Comparison of ENCODE assay signal across 8 cellular contexts in genomic region chr13:21458816-21459701, GRCh38. TPM values are rescaled to one million over a fixed set of nuclear protein-coding genes. Genes with fewer than 3 reads are reported as not detected.
DNase-seq lines count a peak whose midpoint lies in the region; ATAC-seq, FAIRE-seq and TF ChIP-seq lines count a peak whose summit lies in the region.

Gene ZDHHC20 (minus strand): TSS chr13:21459303. CDS start chr13:21459171, 132 bp downstream.

- FAIRE-seq in keratinocyte (lab: Jason Lieb, UNC), result no peak

- no peaks in the 10 kb centered on the region for H3K4me1 ChIP-seq in A673 (ENCODE audit: insufficient read depth, low read length, poor library complexity, severe bottlenecking)
- peaks cover 10% of the 10 kb centered on the region for H3K4me1 ChIP-seq in keratinocyte (ENCODE audit: control insufficient read depth, extremely low read depth, insufficient read depth, low read length)

- dilution Hi-C loops in keratinocyte (cut with MboI; ENCODE audit: extremely low pct_ligation_motif_present, low sequenced_read_pairs), result no loop called here

- peak within 1 kb of the TSS; percentile 87 for H2AFZ ChIP-seq in keratinocyte (ENCODE audit: control insufficient read depth, low read length)

- no peaks in the 10 kb centered on the region for H3K9me3 ChIP-seq in A673 (ENCODE audit: low read depth, low read length, poor library complexity, severe bottlenecking)
- no peaks in the 10 kb centered on the region for H3K9me3 ChIP-seq in keratinocyte (ENCODE audit: control insufficient read depth, low read depth, low read length)

- CTCF ChIA-PET in A673 (lab: Charles Lee), result interaction anchor here (0.5 to 1.0 kb wide), 2 partner anchors 11 to 162 kb away, joined by 3 to 6 read pairs; no protein-coding TSS in a partner anchor

- H3K36me3 ChIP-seq in A673 (ENCODE audit: insufficient read depth, low read length, poor library complexity, severe bottlenecking), result no peaks in the 10 kb centered on the region
- no peaks in the 10 kb centered on the region for H3K36me3 ChIP-seq in keratinocyte (ENCODE audit: control insufficient read depth in 2 of 2, extremely low read depth in 1 of 2, insufficient read depth in 2 of 2, low read length in 2 of 2)

- H3K9me1 ChIP-seq in keratinocyte (ENCODE audit: control insufficient read depth, extremely low read depth, insufficient read depth, low read length), result no peaks in the 10 kb centered on the region

- peak within 1 kb of the TSS; percentile 80 for H3K4me3 ChIP-seq in A673 (ENCODE audit: low read depth, low read length, poor library complexity, severe bottlenecking)
- H3K4me3 ChIP-seq in keratinocyte (ENCODE audit: control insufficient read depth in 2 of 3, extremely low read depth in 1 of 3, insufficient read depth in 2 of 3, low read depth in 1 of 3, low read length in 3 of 3), result peak within 1 kb of the TSS; percentile 78 to 100 (median 95)

- ATAC-seq in GM18520 (IDR thresholded peaks at IDR 0.05; ENCODE audit: unreplicated experiment) (peak; percentile 67), HG03064 (IDR thresholded peaks at IDR 0.05; ENCODE audit: low read depth, unreplicated experiment) (peak; percentile 71)

- H4K20me1 ChIP-seq in keratinocyte (ENCODE audit: control insufficient read depth, extremely low read depth, insufficient read depth, low read length), result no peaks in the 10 kb centered on the region

- no TSS peak for BruUV-seq in A673 (replicated peaks; lab: Mats Ljungman, UMichigan)

- H3K27me3 ChIP-seq in A673 (replicated peaks; ENCODE audit: insufficient read depth, low read depth, low read length, poor library complexity) (no peaks in the 10 kb centered on the region), keratinocyte (ENCODE audit: control insufficient read depth, extremely low read depth, insufficient read depth, low read length) (no peaks in the 10 kb centered on the region)

- intact Hi-C loops in A673 (cut with micrococcal nuclease; ENCODE audit: unreplicated experiment), result loop anchor here (5.0 kb wide), 2 partner anchors 57 to 162 kb away; no protein-coding TSS in a partner anchor

- POLR2A ChIA-PET in A673 (lab: Charles Lee; ENCODE audit: low non-redundant PET), result interaction anchor here (0.6 to 1.0 kb wide), 4 partner anchors 9 to 410 kb away, joined by 3 to 8 read pairs (median 4); no protein-coding TSS in a partner anchor

- H3K9ac ChIP-seq in keratinocyte (ENCODE audit: control insufficient read depth, extremely low read depth, insufficient read depth, low read length), result peak within 1 kb of the TSS; percentile 89

- H3K79me2 ChIP-seq in keratinocyte (ENCODE audit: control insufficient read depth, insufficient read depth, low read length), result peaks cover 38% of the 10 kb centered on the region

- DNase-seq in A673 (ENCODE audit: low spot score) (peak; percentile 89), NCI-H226 (peak; percentile 38), cerebellar cortex (ENCODE audit: low spot score) (peak; percentile 81), keratinocyte (ENCODE audit: low read depth, low spot score) (no peak)
- DNase-seq in activated CD4-positive, CD25-positive, alpha-beta regulatory T cell treated with anti-CD3 and anti-CD28 coated beads, Interleukin-2, amount 50 U/mL, for 72 hours, result peak; percentile 98
- DNase-seq in stimulated activated CD4-positive, alpha-beta T cell treated with anti-CD3 and anti-CD28 coated beads, Interleukin-15, amount 100 ng/mL, for 1 hour (ENCODE audit: low read depth in 1 of 2, low spot score in 1 of 2), result peak; percentile 88 to 93

- H3K4me2 ChIP-seq in keratinocyte (ENCODE audit: control insufficient read depth, extremely low read depth, insufficient read depth, low read depth, low read length), result peak within 1 kb of the TSS; percentile 87

- TF ChIP-seq CTCF in A673 (conservative IDR thresholded peaks at IDR 0.05; ENCODE audit: low read depth, low read length) (no peak), keratinocyte (optimal IDR thresholded peaks at IDR 0.05 in 1 of 3, IDR thresholded peaks at IDR 0.05 in 1 of 3, conservative IDR thresholded peaks at IDR 0.05 in 1 of 3; ENCODE audit: extremely low read depth in 1 of 3, insufficient read depth in 2 of 3, low read length in 3 of 3) (no peak)

- H3K27ac ChIP-seq in A673 (ENCODE audit: low read depth, low read length, poor library complexity, severe bottlenecking) (peak within 1 kb of the TSS; percentile 83), keratinocyte (ENCODE audit: control insufficient read depth, insufficient read depth, low read length) (peak within 1 kb of the TSS; percentile 80)

RNA-seq across cellular contexts. Expression of gene ZDHHC20, which starts in this region (rescaled TPM):
- total RNA-seq in A673 (2021), result 98.9 and 110 TPM in 2 replicates
- 26.9 to 45.8 TPM (median 27.5 TPM) in 3 replicates for polyA plus RNA-seq in keratinocyte
- polyA plus RNA-seq in keratinocyte (2011; ENCODE audit: low read depth), result 36.4 TPM
- polyA plus RNA-seq in keratinocyte (2011; cell fraction: cytosol; rRNA removed), result 14.3 and 32.8 TPM in 2 replicates
- polyA plus RNA-seq in keratinocyte (2011; cell fraction: nucleus; rRNA removed), result 14.8 and 20.2 TPM in 2 replicates
- 13.0 and 32.3 TPM in 2 replicates for polyA plus RNA-seq in keratinocyte (2012; ENCODE audit: low replicate concordance)
- 14.0 to 54.7 TPM (median 34.3 TPM) in 3 replicates for polyA minus RNA-seq in keratinocyte
- polyA minus RNA-seq in keratinocyte (2011; cell fraction: cytosol; rRNA and poly(A)+ RNA removed), result 30.5 TPM
- 23.4 and 36.6 TPM in 2 replicates for polyA minus RNA-seq in keratinocyte (2011; cell fraction: nucleus; rRNA and poly(A)+ RNA removed)
